13 cellular contexts compared by ENCODE assay signal in genomic region chr14:62209287-62209899, GRCh38.
DNase-seq lines count a peak whose midpoint lies in the region; TF ChIP-seq lines count a peak whose summit lies in the region.
"Had no signal": no experiment of that assay in that cellular context is flagged by ENCODE, and none has a peak within 500 bp of the region (broad histone marks: within the 10 kb centered on the region; RNA-seq: fewer than 3 reads in every experiment).

No MANE protein-coding gene starts in this region.

- DNase-seq in EH (ENCODE audit: low read depth) (peak; percentile 83), RKO (ENCODE audit: low spot score) (peak; percentile 64), epithelial cell of prostate (ENCODE audit: low read depth, low spot score) (peak; percentile 22), renal cortical epithelial cell (ENCODE audit: low read depth) (peak; percentile 15), GM20000 (ENCODE audit: low spot score) (no peak), NCI-H2227 treated with DMSO at 0.1 percent for 48 hours (lab: John Stamatoyannopoulos, UW) (no peak)
- no peak for DNase-seq in activated T-helper 2 cell treated with anti-CD3 and anti-CD28 coated beads, Interferon-gamma antibody, Interleukin-2, Interleukin-4, amounts not matched to agents 10 μg/mL and 5 μg/mL and 100 μg/mL, durations not matched to agents 14 hours and 24 hours and 36 hours (ENCODE audit: low spot score)
- DNase-seq in activated CD8-positive, alpha-beta memory T cell treated with anti-CD3 and anti-CD28 coated beads, Interleukin-2, amount 50 U/mL, for 4 hours = no peak
- DNase-seq: activated naive CD8-positive, alpha-beta T cell treated with anti-CD3 and anti-CD28 coated beads, Interleukin-2, amount 10 ng/mL, durations not matched to agents 7 days and 5 days; activated T-cell treated with anti-CD3 and anti-CD28 coated beads for 4 hours; islet precursor cell; NCI-H345; stimulated activated CD4-positive, alpha-beta T cell treated with anti-CD3 and anti-CD28 coated beads, Interleukin-2, amount 100 ng/mL, for 48 hours had no signal

- no peaks in the 10 kb centered on the region for H3K36me3 Mint-ChIP-seq in activated T-helper 2 cell treated with anti-CD3 and anti-CD28 coated beads, Interferon-gamma antibody, Interleukin-2, Interleukin-4, amounts not matched to agents 10 μg/mL and 5 μg/mL and 100 μg/mL, durations not matched to agents 14 hours and 24 hours and 36 hours (ENCODE audit: low read depth)
- H3K36me3 Mint-ChIP-seq: activated naive CD8-positive, alpha-beta T cell treated with anti-CD3 and anti-CD28 coated beads, Interleukin-2, amount 10 ng/mL, durations not matched to agents 7 days and 5 days had no signal

- peak overlapping the region; percentile 52 for H3K27ac ChIP-seq in epithelial cell of prostate

- no peak overlapping the region for H3K4me3 Mint-ChIP-seq in activated T-helper 2 cell treated with anti-CD3 and anti-CD28 coated beads, Interferon-gamma antibody, Interleukin-2, Interleukin-4, amounts not matched to agents 10 μg/mL and 5 μg/mL and 100 μg/mL, durations not matched to agents 14 hours and 24 hours and 36 hours (ENCODE audit: low read depth)
- H3K4me3 Mint-ChIP-seq: activated naive CD8-positive, alpha-beta T cell treated with anti-CD3 and anti-CD28 coated beads, Interleukin-2, amount 10 ng/mL, durations not matched to agents 7 days and 5 days had no signal

- intact Hi-C loops in activated T-helper 2 cell treated with anti-CD3 and anti-CD28 coated beads, Interferon-gamma antibody, Interleukin-2, Interleukin-4, amounts not matched to agents 10 μg/mL and 5 μg/mL and 100 μg/mL, durations not matched to agents 14 hours and 24 hours and 36 hours (cut with micrococcal nuclease) = no loop called here

- peaks cover 3% of the 10 kb centered on the region for H3K27me3 Mint-ChIP-seq in activated T-helper 2 cell treated with anti-CD3 and anti-CD28 coated beads, Interferon-gamma antibody, Interleukin-2, Interleukin-4, amounts not matched to agents 10 μg/mL and 5 μg/mL and 100 μg/mL, durations not matched to agents 14 hours and 24 hours and 36 hours (ENCODE audit: low read depth)

- no peaks in the 10 kb centered on the region for H3K9me3 Mint-ChIP-seq in activated T-helper 2 cell treated with anti-CD3 and anti-CD28 coated beads, Interferon-gamma antibody, Interleukin-2, Interleukin-4, amounts not matched to agents 10 μg/mL and 5 μg/mL and 100 μg/mL, durations not matched to agents 14 hours and 24 hours and 36 hours
- H3K9me3 Mint-ChIP-seq: activated naive CD8-positive, alpha-beta T cell treated with anti-CD3 and anti-CD28 coated beads, Interleukin-2, amount 10 ng/mL, durations not matched to agents 7 days and 5 days had no signal

- no peaks in the 10 kb centered on the region for H3K4me1 Mint-ChIP-seq in activated T-helper 2 cell treated with anti-CD3 and anti-CD28 coated beads, Interferon-gamma antibody, Interleukin-2, Interleukin-4, amounts not matched to agents 10 μg/mL and 5 μg/mL and 100 μg/mL, durations not matched to agents 14 hours and 24 hours and 36 hours (ENCODE audit: low read depth)
- H3K4me1 Mint-ChIP-seq: activated naive CD8-positive, alpha-beta T cell treated with anti-CD3 and anti-CD28 coated beads, Interleukin-2, amount 10 ng/mL, durations not matched to agents 7 days and 5 days had no signal

- no peak overlapping the region for H3K27ac Mint-ChIP-seq in activated T-helper 2 cell treated with anti-CD3 and anti-CD28 coated beads, Interferon-gamma antibody, Interleukin-2, Interleukin-4, amounts not matched to agents 10 μg/mL and 5 μg/mL and 100 μg/mL, durations not matched to agents 14 hours and 24 hours and 36 hours
- H3K27ac Mint-ChIP-seq: activated naive CD8-positive, alpha-beta T cell treated with anti-CD3 and anti-CD28 coated beads, Interleukin-2, amount 10 ng/mL, durations not matched to agents 7 days and 5 days had no signal

- no peak for TF ChIP-seq CTCF in GM20000 (IDR thresholded peaks at IDR 0.05; ENCODE audit: extremely low read depth, missing control alignments)

Comparison
In these comparisons a context has a peak if more than half of its experiments do, and no peak if none do; other contexts are left out.
1. DNase-seq: peak in EH (single experiment), RKO (single experiment), epithelial cell of prostate (single experiment) and renal cortical epithelial cell (single experiment); none in GM20000 (single experiment), NCI-H2227 treated with DMSO at 0.1 percent for 48 hours (single experiment), activated T-helper 2 cell treated with anti-CD3 and anti-CD28 coated beads, Interferon-gamma antibody, Interleukin-2, Interleukin-4, amounts not matched to agents 10 μg/mL and 5 μg/mL and 100 μg/mL, durations not matched to agents 14 hours and 24 hours and 36 hours (single experiment) and activated CD8-positive, alpha-beta memory T cell treated with anti-CD3 and anti-CD28 coated beads, Interleukin-2, amount 50 U/mL, for 4 hours (single experiment).